ENCODE assay signal across 10 cellular contexts in the genomic region with DNA sequence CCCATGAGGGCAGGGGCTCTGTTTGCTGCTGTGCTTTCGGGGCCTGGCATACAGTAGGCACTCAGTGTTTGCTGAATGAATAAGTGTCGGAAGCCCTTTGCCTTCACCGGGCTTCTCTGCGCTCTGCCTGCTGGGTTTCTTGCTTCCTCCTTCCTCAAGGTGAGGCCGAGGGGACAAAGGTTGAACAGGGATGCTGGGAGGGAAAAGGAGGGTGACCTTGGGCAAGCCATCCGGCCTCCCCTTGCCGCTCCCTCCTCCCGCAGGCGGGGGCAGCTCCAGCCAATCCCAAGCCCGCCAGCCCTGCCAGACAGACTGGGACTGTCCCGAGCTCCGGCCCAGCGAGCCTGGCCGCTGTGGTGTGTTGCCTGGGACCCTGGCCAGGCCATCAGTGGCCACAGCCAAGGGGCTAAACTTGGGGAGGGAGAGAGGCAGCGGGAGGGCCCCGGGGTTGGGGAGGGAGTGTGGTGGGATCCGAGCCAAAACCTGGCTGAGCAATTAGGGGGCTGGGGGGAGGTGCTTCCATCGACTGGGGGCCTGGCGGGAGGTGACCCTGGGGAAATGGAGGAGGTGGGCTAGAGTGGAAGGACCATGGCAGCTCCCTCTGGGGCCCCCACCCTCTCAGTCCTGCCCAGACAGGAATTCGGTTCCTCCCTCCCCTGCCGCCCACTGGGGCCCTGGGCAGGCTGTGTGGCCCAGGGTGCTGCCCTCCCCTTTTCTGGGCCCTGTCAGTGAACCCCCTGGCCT. TPM values are rescaled to one million over a fixed set of nuclear protein-coding genes. Genes with fewer than 3 reads are reported as not detected.
A peak's percentile ranks its signal among the peaks of the same experiment; 100 is the strongest.
DNase-seq lines count a peak whose midpoint lies in the region; ATAC-seq and TF ChIP-seq lines count a peak whose summit lies in the region.
"Had no signal": no experiment of that assay in that cellular context is flagged by ENCODE, and none has a peak within 500 bp of the region (broad histone marks: within the 10 kb centered on the region; RNA-seq: fewer than 3 reads in every experiment).

No MANE protein-coding gene starts in this region.

- TF ChIP-seq POLR2A in uterus (IDR thresholded peaks at IDR 0.05) = no peak

- H3K27me3 ChIP-seq in SK-N-SH (ENCODE audit: insufficient read depth) (no peaks in the 10 kb centered on the region), muscle layer of duodenum (ENCODE audit: low read depth, low read length) (no peaks in the 10 kb centered on the region), uterus (no peaks in the 10 kb centered on the region)

- H2AFZ ChIP-seq in SK-N-SH (ENCODE audit: low read depth) = no peak overlapping the region

- WGBS in SK-N-SH (ENCODE audit: low lambda C conversion rate) = 73% methylated on average over 14 of the region's 21 CpGs

- TF ChIP-seq EP300 in SK-N-SH (IDR thresholded peaks at IDR 0.05; ENCODE audit: borderline replicate concordance in 1 of 2, low read depth in 1 of 2, low read length in 1 of 2) = no peak

- no peak overlapping the region for H3K4me3 ChIP-seq in SK-N-SH (ENCODE audit: low read depth in 2 of 2, low read length in 1 of 2)
- H3K4me3 ChIP-seq in muscle layer of duodenum (ENCODE audit: low read depth in 1 of 2, low read length in 2 of 2) = peak overlapping the region in 1 of 2 donors; percentile 67
- H3K4me3 ChIP-seq in uterus = no peak overlapping the region

- no peaks in the 10 kb centered on the region for H3K79me2 ChIP-seq in SK-N-SH (ENCODE audit: insufficient read depth)

- H3K9me2 ChIP-seq in SK-N-SH = no peaks in the 10 kb centered on the region

- H3K36me3 ChIP-seq in SK-N-SH (replicated peaks in 1 of 2; ENCODE audit: control insufficient read depth in 1 of 2, insufficient read depth in 2 of 2, low read length in 1 of 2) (no peaks in the 10 kb centered on the region), muscle layer of duodenum (ENCODE audit: control insufficient read depth in 1 of 2, insufficient read depth in 2 of 2, low read length in 2 of 2) (no peaks in the 10 kb centered on the region), uterus (no peaks in the 10 kb centered on the region)

- H3K9ac ChIP-seq in SK-N-SH = no peak overlapping the region

- TF ChIP-seq RAD21 in SK-N-SH (IDR thresholded peaks at IDR 0.05; ENCODE audit: low read length) = no peak

- no peak for TF ChIP-seq CTCF in SK-N-SH (IDR thresholded peaks at IDR 0.05)
- no peak for TF ChIP-seq CTCF in uterus (IDR thresholded peaks at IDR 0.05)

- H3K4me2 ChIP-seq in SK-N-SH = no peak overlapping the region

- DNase-seq in SK-N-SH = peak; percentile 62
- peak; percentile 92 for DNase-seq in Right ventricle myocardium inferior (ENCODE audit: missing footprints)
- DNase-seq in uterus = peak in 1 of 2 donors; percentile 71
- DNase-seq in RPMI8226 = no peak
- no peak for DNase-seq in DMS79 treated with DMSO at 0.1 percent for 48 hours (lab: John Stamatoyannopoulos, UW)
- no peak for DNase-seq in D341Med (ENCODE audit: low spot score)
- DNase-seq: stimulated activated CD4-positive, alpha-beta T cell treated with anti-CD3 and anti-CD28 coated beads, Interleukin-2, amount 100 ng/mL, for 48 hours had no signal

- intact Hi-C loops in Right ventricle myocardium inferior (cut with DNase I) (loop anchor here (1.0 kb wide), 1 partner anchor 46 kb away; no protein-coding TSS in a partner anchor), uterus (cut with DNase I; ENCODE audit: low total_unique reads) (no loop called here)

- no peaks in the 10 kb centered on the region for H3F3A ChIP-seq in SK-N-SH (replicated peaks; ENCODE audit: insufficient read depth)

- POLR2A ChIA-PET in SK-N-SH (lab: Yijun Ruan, JAX) = interaction anchor here (0.6 kb wide), 1 partner anchor 11 kb away, joined by 4 read pairs; no protein-coding TSS in a partner anchor

- H3K9me3 ChIP-seq in SK-N-SH (no peaks in the 10 kb centered on the region), muscle layer of duodenum (ENCODE audit: control insufficient read depth in 1 of 2, low read length in 2 of 2) (no peaks in the 10 kb centered on the region), uterus (no peaks in the 10 kb centered on the region)

- CTCF ChIA-PET in SK-N-SH (lab: Yijun Ruan, JAX) = interaction anchor here (0.9 to 1.5 kb wide), 8 partner anchors 11 to 229 kb away, joined by 3 to 4 read pairs (median 3); partner anchors contain the start of gene NAA40

- peak overlapping the region in 1 of 2 experiments; percentile 36; a peak in 1 of 4 replicates for H3K27ac ChIP-seq in SK-N-SH (ENCODE audit: low read depth in 2 of 2, low read length in 1 of 2)
- H3K27ac ChIP-seq in muscle layer of duodenum (ENCODE audit: low read length) = peak overlapping the region; percentile 27
- peak overlapping the region; percentile 76 to 85 for H3K27ac ChIP-seq in uterus

- H3K4me1 ChIP-seq in SK-N-SH (ENCODE audit: control insufficient read depth in 1 of 2, insufficient read depth in 2 of 2, low read depth in 1 of 2, low read length in 1 of 2) (peaks cover 4 to 35% of the 10 kb centered on the region in 2 experiments; a peak in 3 of 4 replicates), muscle layer of duodenum (ENCODE audit: control insufficient read depth in 1 of 2, insufficient read depth in 2 of 2, low read length in 2 of 2) (peaks cover 0 to 49% of the 10 kb centered on the region in 2 donors), uterus (peaks cover 0 to 34% of the 10 kb centered on the region in 2 donors)

- H4K20me1 ChIP-seq in SK-N-SH (ENCODE audit: insufficient read depth) = no peaks in the 10 kb centered on the region

- ATAC-seq in SK-N-SH treated with all-trans-retinoic acid at 6 μM for 48 hours = no peak
- ATAC-seq in Right ventricle myocardium inferior = peak; percentile 78
- ATAC-seq: esophagus mucosa had no signal

TF ChIP-seq in SK-N-SH, 30 proteins besides CTCF, POLR2A, EP300 and RAD21:
- no peak for TF ChIP-seq GATA2 (CRISPR knock-in tag; IDR thresholded peaks at IDR 0.05)
- TF ChIP-seq TCF12 (IDR thresholded peaks at IDR 0.05) = no peak
- TF ChIP-seq SMC3 (IDR thresholded peaks at IDR 0.05; ENCODE audit: low read depth, low read length) = no peak
- TF ChIP-seq ELF1 (IDR thresholded peaks at IDR 0.05) = no peak
- TF ChIP-seq NRF1 (IDR thresholded peaks at IDR 0.05; ENCODE audit: low read depth, low read length) = no peak
- TF ChIP-seq USF1 (IDR thresholded peaks at IDR 0.05; ENCODE audit: borderline replicate concordance, low read depth) = no peak

TF ChIP-seq in SK-N-SH treated with all-trans-retinoic acid at 6 μM for 48 hours, 23 proteins besides CTCF, POLR2A, EP300 and RAD21:
- TF ChIP-seq PPARA (CRISPR knock-in tag; IDR thresholded peaks at IDR 0.05; ENCODE audit: borderline replicate concordance) = no peak
- no peak for TF ChIP-seq TCF4 (CRISPR knock-in tag; IDR thresholded peaks at IDR 0.05; ENCODE audit: borderline replicate concordance)
- TF ChIP-seq BACH2 (CRISPR knock-in tag; IDR thresholded peaks at IDR 0.05; ENCODE audit: borderline replicate concordance) = no peak
- TF ChIP-seq ZNF70 (CRISPR knock-in tag; IDR thresholded peaks at IDR 0.05) = no peak
- no peak for TF ChIP-seq ZFP30 (CRISPR knock-in tag; IDR thresholded peaks at IDR 0.05)
- no peak for TF ChIP-seq ISL1 (CRISPR knock-in tag; IDR thresholded peaks at IDR 0.05)
- TF ChIP-seq TOX (CRISPR knock-in tag; IDR thresholded peaks at IDR 0.05; ENCODE audit: borderline replicate concordance) = no peak
- no peak for TF ChIP-seq SNAI2 (CRISPR knock-in tag; IDR thresholded peaks at IDR 0.05)
- TF ChIP-seq OSR1 (CRISPR knock-in tag; IDR thresholded peaks at IDR 0.05) = no peak
- TF ChIP-seq ZNF565 (CRISPR knock-in tag; conservative IDR thresholded peaks at IDR 0.05; ENCODE audit: low read depth) = no peak
- TF ChIP-seq CSDC2 (CRISPR knock-in tag; IDR thresholded peaks at IDR 0.05) = no peak
- no peak for TF ChIP-seq CREB5 (CRISPR knock-in tag; IDR thresholded peaks at IDR 0.05; ENCODE audit: low read depth)
- no peak for TF ChIP-seq CSRNP3 (CRISPR knock-in tag; IDR thresholded peaks at IDR 0.05)

RNA-seq across cellular contexts. Expression of gene RCOR2, which starts 3.3 kb away (rescaled TPM):
- polyA plus RNA-seq in SK-N-SH (2012; rRNA removed) = 1.1 and 1.4 TPM in 2 replicates
- polyA plus RNA-seq in SK-N-SH (2012; cell fraction: cytosol; rRNA removed) = 0.85 and 1.4 TPM in 2 replicates
- polyA plus RNA-seq in SK-N-SH (2012; cell fraction: nucleus; rRNA removed) = 1.8 and 2.6 TPM in 2 replicates
- 11.1 TPM for total RNA-seq in Right ventricle myocardium inferior
- 10 to 100 TPM in 1 of 4 donors, 1 to 10 TPM in 1, not detected in 2; 5.8 to 11.8 TPM for total RNA-seq in uterus

RNA-seq across cellular contexts. Expression of gene NAA40, which starts 18.5 kb away (rescaled TPM):
- 33.0 and 36.3 TPM in 2 replicates for polyA plus RNA-seq in SK-N-SH (2012; rRNA removed)
- polyA plus RNA-seq in SK-N-SH (2012; cell fraction: cytosol; rRNA removed) = 21.4 and 26.3 TPM in 2 replicates
- polyA plus RNA-seq in SK-N-SH (2012; cell fraction: nucleus; rRNA removed) = 137 and 147 TPM in 2 replicates
- total RNA-seq in Right ventricle myocardium inferior (18.7 TPM), uterus (10 to 100 TPM in 2 of 4 donors, 1 to 10 TPM in 2; 2.1 to 17.8 (median 9.2) TPM)

RNA-seq across cellular contexts. Expression of gene COX8A, which starts 54.1 kb away (rescaled TPM):
- 597 and 824 TPM in 2 replicates for polyA plus RNA-seq in SK-N-SH (2012; rRNA removed)
- polyA plus RNA-seq in SK-N-SH (2012; cell fraction: cytosol; rRNA removed) = 313 and 507 TPM in 2 replicates
- polyA plus RNA-seq in SK-N-SH (2012; cell fraction: nucleus; rRNA removed) = 180 and 321 TPM in 2 replicates
- total RNA-seq in Right ventricle myocardium inferior (1,159 TPM), uterus (100 to 1,000 TPM in 3 of 4 donors, 10 to 100 TPM in 1; 41.0 to 359 (median 139) TPM)

Comparison
In these comparisons a context has a peak if more than half of its experiments do, and no peak if none do; other contexts are left out.
1. DNase-seq: peak in SK-N-SH (single experiment) and Right ventricle myocardium inferior (single experiment); none in RPMI8226 (single experiment), DMS79 treated with DMSO at 0.1 percent for 48 hours (single experiment) and D341Med (single experiment).